In genomic region chr10:91798736-91799579, GRCh38 we compare ENCODE assay signal across 8 cellular contexts. TPM values are rescaled to one million over a fixed set of nuclear protein-coding genes. Genes with fewer than 3 reads are reported as not detected.
DNase-seq lines count a peak whose midpoint lies in the region; ATAC-seq and TF ChIP-seq lines count a peak whose summit lies in the region.

No MANE protein-coding gene starts in this region.

- ATAC-seq in GM19452 (IDR thresholded peaks at IDR 0.05; ENCODE audit: unreplicated experiment) = peak; percentile 38
- ATAC-seq in HG03469 (IDR thresholded peaks at IDR 0.05; ENCODE audit: unreplicated experiment) = peak; percentile 32
- peak; percentile 55 for ATAC-seq in body of pancreas

- H3K27me3 ChIP-seq in body of pancreas (no peaks in the 10 kb centered on the region), skeletal muscle satellite cell (ENCODE audit: control insufficient read depth, insufficient read depth, low read length) (no peaks in the 10 kb centered on the region)

- intact Hi-C loops in body of pancreas (cut with DNase I) = no loop called here

- peak in 2 of 3 donors; percentile 53 to 56 for TF ChIP-seq POLR2A in body of pancreas (IDR thresholded peaks at IDR 0.05)

- H3K27ac ChIP-seq in SK-N-MC = peak overlapping the region; percentile 42; the same call in 1 of the 2 replicates
- peak overlapping the region; percentile 97 to 100 (median 99) for H3K27ac ChIP-seq in body of pancreas

- H3K9me3 ChIP-seq in SK-N-MC (ENCODE audit: low read depth, low read length) (no peaks in the 10 kb centered on the region), body of pancreas (no peaks in the 10 kb centered on the region), iPS-18c (ENCODE audit: control insufficient read depth, insufficient read depth, low read length) (no peaks in the 10 kb centered on the region), skeletal muscle satellite cell (replicated peaks; ENCODE audit: low read length) (no peaks in the 10 kb centered on the region)

- H3K4me3 ChIP-seq in SK-N-MC (peak overlapping the region; percentile 88), body of pancreas (peak overlapping the region; percentile 71 to 77), iPS-18c (ENCODE audit: insufficient read depth, low read depth, low read length) (peak overlapping the region; percentile 73), skeletal muscle satellite cell (ENCODE audit: low read length) (peak overlapping the region; percentile 86)

- WGBS in body of pancreas, 2 donors = 0 to 1% methylated on average over 12 to 40 of the region's 40 CpGs

- peak overlapping the region; percentile 97 for H3K9ac ChIP-seq in SK-N-MC (ENCODE audit: insufficient read length)
- peak overlapping the region; percentile 96 for H3K9ac ChIP-seq in skeletal muscle satellite cell (ENCODE audit: low read depth, low read length)

- TF ChIP-seq CTCF in body of pancreas (IDR thresholded peaks at IDR 0.05) = no peak

- H3K36me3 ChIP-seq in SK-N-MC (ENCODE audit: insufficient read depth, low read length) = peaks cover 4% of the 10 kb centered on the region; the same call in 1 of the 2 replicates
- no peaks in the 10 kb centered on the region for H3K36me3 ChIP-seq in body of pancreas (replicated peaks in 1 of 2; ENCODE audit: insufficient read depth in 1 of 2, low read depth in 2 of 2)
- no peaks in the 10 kb centered on the region for H3K36me3 ChIP-seq in skeletal muscle satellite cell (ENCODE audit: insufficient read depth, low read length)

- DNase-seq in DMS 273 treated with DMSO at 0.1 percent for 48 hours (lab: John Stamatoyannopoulos, UW) (peak; percentile 31), SK-N-MC (ENCODE audit: low read depth, low spot score) (no peak), body of pancreas (peak; percentile 53 to 60 (median 56)), NCI-H1930 (lab: John Stamatoyannopoulos, UW) (no peak)

- peak overlapping the region; percentile 77 for H3K4me2 ChIP-seq in skeletal muscle satellite cell (ENCODE audit: low read length)

- H3K4me1 ChIP-seq in body of pancreas (peaks cover 57% of the 10 kb centered on the region), skeletal muscle satellite cell (ENCODE audit: control insufficient read depth, insufficient read depth, low read length) (peaks cover 21% of the 10 kb centered on the region)

RNA-seq across cellular contexts. Expression of gene TNKS2, which starts 0.7 kb away (rescaled TPM):
- 10 to 100 TPM; 23.4 to 29.6 TPM for total RNA-seq in body of pancreas
- total RNA-seq in skeletal muscle satellite cell (2012; rRNA removed) = 26.4 and 32.5 TPM in 2 replicates

Comparison
In these comparisons a context has a peak if more than half of its experiments do, and no peak if none do; other contexts are left out.
1. DNase-seq: peak in DMS 273 treated with DMSO at 0.1 percent for 48 hours (single experiment) and body of pancreas (4 of 4); none in SK-N-MC (single experiment) and NCI-H1930 (0 of 2).
2. Peak in every context shown above with its lines, with median percentiles within 50 percentile points of each other: ATAC-seq and H3K4me3 ChIP-seq.